In the genomic region with DNA sequence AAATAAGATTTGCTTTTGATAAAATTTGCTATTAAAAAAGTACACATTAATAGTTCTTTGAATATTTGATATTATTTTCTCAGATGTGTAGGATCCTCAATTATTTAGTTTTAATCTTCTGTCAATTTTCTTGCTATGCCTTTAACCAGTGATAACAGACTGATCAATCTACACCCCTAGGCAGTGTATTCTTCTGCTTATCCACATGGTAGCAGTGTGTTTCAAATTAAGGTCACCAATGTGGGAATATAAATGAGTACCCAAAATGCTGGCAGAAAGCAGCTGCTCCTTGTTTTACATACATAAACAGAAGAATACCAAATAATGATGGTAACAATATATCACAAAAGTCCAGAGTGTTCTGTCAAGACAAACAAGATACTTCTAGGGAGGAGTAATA, we compare ENCODE assay signal across 1 cellular context.
TF ChIP-seq lines count a peak whose summit lies in the region.

No MANE protein-coding gene starts in this region.

TF ChIP-seq in SK-N-SH treated with all-trans-retinoic acid at 6 μM for 48 hours, 23 proteins besides CTCF, POLR2A, EP300 and RAD21 (continued from another document):
- TF ChIP-seq, protein P1, sequence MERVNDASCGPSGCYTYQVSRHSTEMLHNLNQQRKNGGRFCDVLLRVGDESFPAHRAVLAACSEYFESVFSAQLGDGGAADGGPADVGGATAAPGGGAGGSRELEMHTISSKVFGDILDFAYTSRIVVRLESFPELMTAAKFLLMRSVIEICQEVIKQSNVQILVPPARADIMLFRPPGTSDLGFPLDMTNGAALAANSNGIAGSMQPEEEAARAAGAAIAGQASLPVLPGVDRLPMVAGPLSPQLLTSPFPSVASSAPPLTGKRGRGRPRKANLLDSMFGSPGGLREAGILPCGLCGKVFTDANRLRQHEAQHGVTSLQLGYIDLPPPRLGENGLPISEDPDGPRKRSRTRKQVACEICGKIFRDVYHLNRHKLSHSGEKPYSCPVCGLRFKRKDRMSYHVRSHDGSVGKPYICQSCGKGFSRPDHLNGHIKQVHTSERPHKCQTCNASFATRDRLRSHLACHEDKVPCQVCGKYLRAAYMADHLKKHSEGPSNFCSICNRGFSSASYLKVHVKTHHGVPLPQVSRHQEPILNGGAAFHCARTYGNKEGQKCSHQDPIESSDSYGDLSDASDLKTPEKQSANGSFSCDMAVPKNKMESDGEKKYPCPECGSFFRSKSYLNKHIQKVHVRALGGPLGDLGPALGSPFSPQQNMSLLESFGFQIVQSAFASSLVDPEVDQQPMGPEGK (CRISPR knock-in tag; IDR thresholded peaks at IDR 0.05; ENCODE audit: borderline replicate concordance), result no peak
- TF ChIP-seq TCF4 (CRISPR knock-in tag; IDR thresholded peaks at IDR 0.05; ENCODE audit: borderline replicate concordance) (no peak), RARB (CRISPR knock-in tag; IDR thresholded peaks at IDR 0.05) (no peak), ESRRG (CRISPR knock-in tag; IDR thresholded peaks at IDR 0.05) (no peak), OSR1 (CRISPR knock-in tag; IDR thresholded peaks at IDR 0.05) (no peak), BACH2 (CRISPR knock-in tag; IDR thresholded peaks at IDR 0.05; ENCODE audit: borderline replicate concordance) (no peak), CSRNP3 (CRISPR knock-in tag; IDR thresholded peaks at IDR 0.05) (no peak), TOX (CRISPR knock-in tag; IDR thresholded peaks at IDR 0.05; ENCODE audit: borderline replicate concordance) (no peak), ZNF565 (CRISPR knock-in tag; conservative IDR thresholded peaks at IDR 0.05; ENCODE audit: low read depth) (no peak), PPARA (CRISPR knock-in tag; IDR thresholded peaks at IDR 0.05; ENCODE audit: borderline replicate concordance) (no peak), TSHZ2 (CRISPR knock-in tag; IDR thresholded peaks at IDR 0.05) (no peak), GLIS3 (CRISPR knock-in tag; IDR thresholded peaks at IDR 0.05) (no peak), CREB5 (CRISPR knock-in tag; IDR thresholded peaks at IDR 0.05; ENCODE audit: low read depth) (no peak), ZNF70 (CRISPR knock-in tag; IDR thresholded peaks at IDR 0.05) (no peak)
